9 cellular contexts compared by ENCODE assay signal in genomic region chr12:2179953-2180736, GRCh38.
DNase-seq lines count a peak whose midpoint lies in the region; ATAC-seq and TF ChIP-seq lines count a peak whose summit lies in the region.
"Had no signal": no experiment of that assay in that cellular context is flagged by ENCODE, and none has a peak within 500 bp of the region (broad histone marks: within the 10 kb centered on the region; RNA-seq: fewer than 3 reads in every experiment).

No MANE protein-coding gene starts in this region.

- no peak overlapping the region for H3K4me3 Mint-ChIP-seq in activated naive CD8-positive, alpha-beta T cell treated with anti-CD3 and anti-CD28 coated beads for 36 hours

- H3K4me1 ChIP-seq in right cardiac atrium (ENCODE audit: control insufficient read depth, insufficient read depth, low read length) (peaks cover 11% of the 10 kb centered on the region), skeletal muscle satellite cell (ENCODE audit: control insufficient read depth, insufficient read depth, low read length) (peaks cover 21% of the 10 kb centered on the region)

- no peaks in the 10 kb centered on the region for H3K36me3 Mint-ChIP-seq in activated naive CD8-positive, alpha-beta T cell treated with anti-CD3 and anti-CD28 coated beads for 36 hours

- ATAC-seq in right cardiac atrium (peak; percentile 87 to 88), HG03571 (IDR thresholded peaks at IDR 0.05; ENCODE audit: unreplicated experiment) (no peak), GM18873 (IDR thresholded peaks at IDR 0.05; ENCODE audit: low FRiP score, unreplicated experiment) (no peak)

- in situ Hi-C loops in astrocyte of the cerebellum (cut with HindIII; ENCODE audit: low sequenced_read_pairs): loop anchor here (5.0 kb wide), 1 partner anchor 67 kb away; no protein-coding TSS in a partner anchor

- no peaks in the 10 kb centered on the region for H3K9me3 ChIP-seq in right cardiac atrium (ENCODE audit: control insufficient read depth, low read length)
- H3K9me3 ChIP-seq in skeletal muscle satellite cell (replicated peaks; ENCODE audit: low read length): no peaks in the 10 kb centered on the region

- H3K27me3 Mint-ChIP-seq in activated naive CD8-positive, alpha-beta T cell treated with anti-CD3 and anti-CD28 coated beads for 36 hours: peaks cover 3% of the 10 kb centered on the region

- H3K4me1 Mint-ChIP-seq in activated naive CD8-positive, alpha-beta T cell treated with anti-CD3 and anti-CD28 coated beads for 36 hours: peaks cover 3% of the 10 kb centered on the region

- intact Hi-C loops in right cardiac atrium (cut with DNase I): no loop called here

- H3K4me3 ChIP-seq in astrocyte of the cerebellum (ENCODE audit: low read depth, low read length) (no peak overlapping the region), right cardiac atrium (ENCODE audit: low read length) (no peak overlapping the region), skeletal muscle satellite cell (ENCODE audit: low read length) (no peak overlapping the region)

- H3K9me3 Mint-ChIP-seq in activated naive CD8-positive, alpha-beta T cell treated with anti-CD3 and anti-CD28 coated beads for 36 hours: no peaks in the 10 kb centered on the region

- H3K27me3 ChIP-seq in right cardiac atrium (ENCODE audit: control insufficient read depth, insufficient read depth) (no peaks in the 10 kb centered on the region), skeletal muscle satellite cell (ENCODE audit: control insufficient read depth, insufficient read depth, low read length) (no peaks in the 10 kb centered on the region)

- WGBS in right cardiac atrium: 58% methylated on average over 9 of the region's 9 CpGs

- H3K27ac Mint-ChIP-seq in activated naive CD8-positive, alpha-beta T cell treated with anti-CD3 and anti-CD28 coated beads for 36 hours: no peak overlapping the region

- no peaks in the 10 kb centered on the region for H3K36me3 ChIP-seq in skeletal muscle satellite cell (ENCODE audit: insufficient read depth, low read length)

- H3K27ac ChIP-seq in right cardiac atrium (ENCODE audit: low read length): peak overlapping the region; percentile 66

- H3K4me2 ChIP-seq in skeletal muscle satellite cell (ENCODE audit: low read length): peak overlapping the region; percentile 39

- H3K9ac ChIP-seq in skeletal muscle satellite cell (ENCODE audit: low read depth, low read length): no peak overlapping the region

- no peak for TF ChIP-seq CTCF in astrocyte of the cerebellum (IDR thresholded peaks at IDR 0.05; ENCODE audit: low read depth, low read length, missing control alignments)

- DNase-seq in GM03348 (ENCODE audit: low spot score) (peak; percentile 92), astrocyte of the cerebellum (ENCODE audit: low read depth) (peak; percentile 87), right cardiac atrium (peak; percentile 87 to 90 (median 87))
- DNase-seq in activated CD8-positive, alpha-beta memory T cell treated with anti-CD3 and anti-CD28 coated beads, Interleukin-2, amount 50 U/mL, for 4 hours: no peak
- DNase-seq in activated naive CD8-positive, alpha-beta T cell treated with anti-CD3 and anti-CD28 coated beads for 36 hours: no peak
- DNase-seq: stimulated activated naive CD4-positive, alpha-beta T cell treated with Interleukin-2 at 50 U/mL for 16 hours had no signal

Comparison
In these comparisons a context has a peak if more than half of its experiments do, and no peak if none do; other contexts are left out.
1. DNase-seq: peak in GM03348 (single experiment), astrocyte of the cerebellum (single experiment) and right cardiac atrium (3 of 3); none in activated CD8-positive, alpha-beta memory T cell treated with anti-CD3 and anti-CD28 coated beads, Interleukin-2, amount 50 U/mL, for 4 hours (single experiment) and activated naive CD8-positive, alpha-beta T cell treated with anti-CD3 and anti-CD28 coated beads for 36 hours (single experiment).
2. ATAC-seq: peak in right cardiac atrium (2 of 2); none in HG03571 (single experiment) and GM18873 (single experiment).